27 cellular contexts compared by ENCODE assay signal in the genomic region with DNA sequence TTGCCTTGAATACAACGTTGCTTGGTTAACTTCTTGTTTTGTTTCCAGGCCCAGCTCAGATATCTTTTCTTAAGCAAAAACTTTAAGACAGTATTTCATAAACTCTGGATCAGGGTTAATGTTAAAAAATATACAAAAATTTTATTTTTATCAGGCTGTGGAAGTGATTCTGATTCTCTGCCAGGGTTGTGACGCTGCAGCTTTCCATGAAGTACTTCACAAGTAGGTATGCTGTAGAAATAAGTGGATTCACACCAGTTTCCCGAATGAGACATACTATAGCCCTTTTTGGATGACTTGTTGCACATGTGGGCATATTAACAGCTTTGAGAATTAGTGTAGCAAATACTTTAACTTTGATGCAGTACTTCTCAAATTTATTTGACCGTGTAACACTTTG.
DNase-seq lines count a peak whose midpoint lies in the region; ATAC-seq, FAIRE-seq and TF ChIP-seq lines count a peak whose summit lies in the region.
"Had no signal": no experiment of that assay in that cellular context is flagged by ENCODE, and none has a peak within 500 bp of the region (broad histone marks: within the 10 kb centered on the region; RNA-seq: fewer than 3 reads in every experiment).

No MANE protein-coding gene starts in this region.

- H3K27ac ChIP-seq in H1 (ENCODE audit: low read depth, low read length) (no peak overlapping the region), right cardiac atrium (ENCODE audit: low read length) (peak overlapping the region; percentile 70), aorta (ENCODE audit: low read depth in 1 of 2, low read length in 2 of 2) (no peak overlapping the region)
- H3K27ac ChIP-seq: 22Rv1, ovary had no signal

- H2BK12ac ChIP-seq in H1 (ENCODE audit: low read depth, low read length): no peak overlapping the region

- no peak for TF ChIP-seq POLR2A in H1 (IDR thresholded peaks at IDR 0.05; ENCODE audit: control extremely low read depth in 1 of 2, low read depth in 2 of 2, low read length in 2 of 2)

- H2BK120ac ChIP-seq in H1 (replicated peaks; ENCODE audit: low read depth, low read length): no peak overlapping the region

- no peak overlapping the region for H2BK20ac ChIP-seq in H1 (ENCODE audit: low read length)

- no peak overlapping the region for H2AK5ac ChIP-seq in H1 (ENCODE audit: low read depth, low read length)

- H3K9ac ChIP-seq in H1 (replicated peaks in 1 of 4; ENCODE audit: extremely low read depth in 1 of 4, low read depth in 3 of 4, low read length in 3 of 4): no peak overlapping the region

- WGBS in H1 (ENCODE audit: extremely low coverage in 1 of 2, insufficient coverage in 1 of 2, insufficient read length in 1 of 2, insufficient replicate concordance in 2 of 2, low coverage in 1 of 2, low lambda C conversion rate in 2 of 2, missing lambda C conversion rate in 1 of 2), 2 experiments: 93% methylated on average over 4 of the region's 4 CpGs; no CpG with 5 or more reads in 1 of the 2 experiments
- WGBS in right cardiac atrium: 44% methylated on average over 4 of the region's 4 CpGs
- WGBS in aorta, 2 donors: 32 to 35% methylated on average over 4 of the region's 4 CpGs

- H4K5ac ChIP-seq in H1 (ENCODE audit: insufficient read length, low read depth, low read length): no peak overlapping the region

- H3K18ac ChIP-seq in H1 (ENCODE audit: extremely low read depth, low read length): no peak overlapping the region

- POLR2A ChIA-PET in H1 (lab: Charles Lee; ENCODE audit: partially characterized antibody): no interaction called here

- H2AFZ ChIP-seq in H1 (ENCODE audit: low read length): no peak overlapping the region

- DNase-seq in NOMO-1 (lab: John Stamatoyannopoulos, UW; ENCODE audit: unreplicated experiment in 2 of 2) (peak; percentile 13 to 26), NOMO-1 treated with dmso at 0.1 percent for 144 hours (lab: John Stamatoyannopoulos, UW; ENCODE audit: unreplicated experiment) (no peak), H1 (ENCODE audit: low read depth in 1 of 2, low spot score in 2 of 2) (no peak), right cardiac atrium (peak in 2 of 3 donors; percentile 75 to 81), aorta (no peak), GM13976 (ENCODE audit: low spot score) (no peak), NCI-H1417 (lab: John Stamatoyannopoulos, UW) (no peak), HCEC 1CT (no peak)
- DNase-seq: activated CD4-positive, alpha-beta T cell treated with anti-CD3 and anti-CD28 coated beads, Interleukin-2, amount 10 ng/mL, durations not matched to agents 7 days and 5 days; activated gamma-delta T cell treated with Interleukin-2 at 50 U/mL for 16 hours; activated T-cell treated with anti-CD3 and anti-CD28 coated beads, Interleukin-2, amount 50 U/mL, for 4 hours; CD8-positive, alpha-beta memory T cell; DMS 273 treated with DMSO at 0.1 percent for 48 hours; effector memory CD4-positive, alpha-beta T cell; hypothalamus; immature natural killer cell; mucosa of descending colon; NCI-H1092; NCI-H187; NCI-H524 treated with DMSO at 0.1 percent for 48 hours; NK-92 treated with Interleukin-12 subunit alpha and Interleukin-12 subunit beta, amount 100 ng/mL, for 24 hours; stimulated activated CD4-positive, alpha-beta T cell treated with anti-CD3 and anti-CD28 coated beads, Interleukin-2, amount 100 ng/mL, for 48 hours had no signal

- H3K4me3 ChIP-seq in H1 (ENCODE audit: extremely low read depth in 1 of 4, insufficient read depth in 2 of 4, low read depth in 3 of 4, low read length in 4 of 4): no peak overlapping the region
- no peak overlapping the region for H3K4me3 ChIP-seq in right cardiac atrium (ENCODE audit: low read length)
- no peak overlapping the region for H3K4me3 ChIP-seq in aorta (ENCODE audit: low read length in 2 of 2)
- H3K4me3 ChIP-seq: mucosa of descending colon, ovary had no signal

- no peaks in the 10 kb centered on the region for H3K27me3 ChIP-seq in H1 (replicated peaks in 1 of 4; ENCODE audit: control insufficient read depth in 3 of 4, extremely low read depth in 1 of 4, insufficient read depth in 3 of 4, low read length in 3 of 4)
- H3K27me3 ChIP-seq in right cardiac atrium (ENCODE audit: control insufficient read depth, insufficient read depth): no peaks in the 10 kb centered on the region
- H3K27me3 ChIP-seq in aorta (ENCODE audit: control insufficient read depth in 1 of 2, insufficient read depth in 2 of 2, low read length in 1 of 2): no peaks in the 10 kb centered on the region
- H3K27me3 ChIP-seq: ovary had no signal

- FAIRE-seq in H1 (lab: Jason Lieb, UNC): peak; percentile 7
- FAIRE-seq: H54 had no signal

- no peak for TF ChIP-seq RAD21 in H1 (IDR thresholded peaks at IDR 0.05 in 1 of 2, conservative IDR thresholded peaks at IDR 0.05 in 1 of 2; ENCODE audit: low read depth in 2 of 2, low read length in 2 of 2)

- no peak overlapping the region for H3K4me2 ChIP-seq in H1 (ENCODE audit: insufficient read depth in 1 of 2, low read depth in 2 of 2, low read length in 2 of 2)

- H3K79me2 ChIP-seq in H1 (ENCODE audit: control insufficient read depth in 1 of 2, insufficient read depth in 2 of 2, low read length in 2 of 2): peaks cover 0 to 10% of the 10 kb centered on the region in 2 experiments; a peak in 2 of 4 replicates

- no peak overlapping the region for H2BK15ac ChIP-seq in H1 (ENCODE audit: low read length)

- H4K91ac ChIP-seq in H1 (replicated peaks; ENCODE audit: insufficient read length, low read length): no peak overlapping the region

- peaks cover 6 to 12% (median 10%) of the 10 kb centered on the region in 4 experiments; a peak in 6 of 7 replicates for H3K4me1 ChIP-seq in H1 (replicated peaks in 1 of 4; ENCODE audit: control insufficient read depth in 3 of 4, insufficient read depth in 4 of 4, low read length in 3 of 4)
- peaks cover 6% of the 10 kb centered on the region for H3K4me1 ChIP-seq in right cardiac atrium (ENCODE audit: control insufficient read depth, insufficient read depth, low read length)
- H3K4me1 ChIP-seq in aorta (ENCODE audit: control insufficient read depth in 1 of 2, insufficient read depth in 2 of 2, low read length in 2 of 2): peaks cover 2 to 16% of the 10 kb centered on the region in 2 donors

- intact Hi-C loops in right cardiac atrium (cut with DNase I) (no loop called here), aorta (cut with DNase I) (no loop called here)

- no peak overlapping the region for H2BK5ac ChIP-seq in H1 (ENCODE audit: low read depth, low read length)

- H3K56ac ChIP-seq in H1 (replicated peaks; ENCODE audit: insufficient read length, low read depth, low read length): no peak overlapping the region

- H4K20me1 ChIP-seq in H1 (replicated peaks in 1 of 2; ENCODE audit: control insufficient read depth in 1 of 2, insufficient read depth in 2 of 2, low read length in 2 of 2): peaks cover 0 to 1% of the 10 kb centered on the region in 2 experiments

- no peaks in the 10 kb centered on the region; the same call in 1 of the 2 replicates for H3K23me2 ChIP-seq in H1 (ENCODE audit: low read depth, low read length)

- no peak for TF ChIP-seq EP300 in H1 (IDR thresholded peaks at IDR 0.05; ENCODE audit: borderline replicate concordance in 1 of 2, low read depth in 2 of 2, low read length in 2 of 2)

- no peak for TF ChIP-seq CTCF in H1 (IDR thresholded peaks at IDR 0.05; ENCODE audit: control extremely low read depth in 1 of 3, insufficient read depth in 1 of 3, low read depth in 1 of 3, low read length in 3 of 3)
- no peak for TF ChIP-seq CTCF in GM13976 (IDR thresholded peaks at IDR 0.05; ENCODE audit: borderline replicate concordance, control extremely low read depth, extremely low read depth, insufficient read depth, missing control alignments)

- in situ Hi-C loops in GM13976 (cut with MboI; ENCODE audit: low sequenced_read_pairs, unreplicated experiment): no loop called here

- H3K23ac ChIP-seq in H1 (ENCODE audit: insufficient read length): no peak overlapping the region

- ATAC-seq in right cardiac atrium (peak in 1 of 2 donors; percentile 44), aorta (ENCODE audit: low FRiP score) (peak; percentile 22)
- ATAC-seq: activated T-cell treated with anti-CD3 and anti-CD28 coated beads, Interleukin-2, amount 50 U/mL, for 4 hours; mucosa of descending colon; Panc1; WTC11 had no signal

- H3K36me3 ChIP-seq in H1 (ENCODE audit: control insufficient read depth in 2 of 4, insufficient read depth in 4 of 4, low read length in 3 of 4) (no peaks in the 10 kb centered on the region), aorta (ENCODE audit: control insufficient read depth in 1 of 2, insufficient read depth in 2 of 2, low read length in 1 of 2) (no peaks in the 10 kb centered on the region)
- H3K36me3 ChIP-seq: ovary had no signal

- no peak overlapping the region for H4K8ac ChIP-seq in H1 (ENCODE audit: extremely low read depth, insufficient read depth, low read length)

- peaks cover 2% of the 10 kb centered on the region for H3K79me1 ChIP-seq in H1 (ENCODE audit: low read depth, low read length)

- no peak overlapping the region for H3K4ac ChIP-seq in H1 (replicated peaks; ENCODE audit: insufficient read length, low read depth, low read length)

- H3K9me3 ChIP-seq in H1 (ENCODE audit: insufficient read depth in 2 of 2, low read depth in 1 of 2, low read length in 1 of 2): no peaks in the 10 kb centered on the region
- H3K9me3 ChIP-seq in right cardiac atrium (ENCODE audit: control insufficient read depth, low read length): no peaks in the 10 kb centered on the region
- H3K9me3 ChIP-seq in aorta (ENCODE audit: control insufficient read depth, low read length): no peaks in the 10 kb centered on the region
- H3K9me3 ChIP-seq: mucosa of descending colon, ovary had no signal

- H3K14ac ChIP-seq in H1 (ENCODE audit: insufficient read length): no peak overlapping the region

- CTCF ChIA-PET in H1 (lab: Charles Lee; ENCODE audit: partially characterized antibody): no interaction called here

TF ChIP-seq in H1, 55 proteins besides CTCF, POLR2A, EP300 and RAD21:
- TF ChIP-seq FOSL1 (IDR thresholded peaks at IDR 0.05; ENCODE audit: insufficient read depth, low read depth, low read length): no peak

Comparison
In these comparisons a context has a peak if more than half of its experiments do, and no peak if none do; other contexts are left out.
1. DNase-seq: peak in NOMO-1 (2 of 2) and right cardiac atrium (2 of 3); none in NOMO-1 treated with dmso at 0.1 percent for 144 hours (single experiment), H1 (0 of 2), aorta (0 of 2), GM13976 (single experiment), NCI-H1417 (0 of 3) and HCEC 1CT (single experiment).